1 cellular context compared by ENCODE assay signal in genomic region chr10:118754556-118755423, GRCh38.
TF ChIP-seq lines count a peak whose summit lies in the region.

TSS of gene CACUL1 (minus strand) at chr10:118754970. CDS start at chr10:118754762, 208 bp downstream.

TF ChIP-seq in HepG2, 621 proteins besides CTCF, POLR2A, EP300 and RAD21 (continued from another document and continues in another):
- 0 out of 2 replicates have a peak, but pooled peaks have one; percentile 56 for TF ChIP-seq JUN (CRISPR knock-in tag; IDR thresholded peaks at IDR 0.05)
- TF ChIP-seq POGK (CRISPR knock-in tag; conservative IDR thresholded peaks at IDR 0.05), result 0 out of 2 replicates have a peak, but pooled peaks have one; percentile 54
- no peak for TF ChIP-seq ZNF121 (CRISPR knock-in tag; IDR thresholded peaks at IDR 0.05)
- peak; percentile 72 for TF ChIP-seq TFDP2 (CRISPR knock-in tag; IDR thresholded peaks at IDR 0.05)
- no peak for TF ChIP-seq CREBL2 (CRISPR knock-in tag; IDR thresholded peaks at IDR 0.05; ENCODE audit: borderline replicate concordance)
- peak; percentile 49; the same call in 1 of the 2 replicates for TF ChIP-seq ZNF362 (CRISPR knock-in tag; IDR thresholded peaks at IDR 0.05; ENCODE audit: borderline replicate concordance)
- peak; percentile 88 for TF ChIP-seq ARID4A (CRISPR knock-in tag; IDR thresholded peaks at IDR 0.05; ENCODE audit: borderline replicate concordance)
- no peak for TF ChIP-seq ZNF724P (CRISPR knock-in tag; IDR thresholded peaks at IDR 0.05; ENCODE audit: borderline replicate concordance)
- TF ChIP-seq MAFF (IDR thresholded peaks at IDR 0.05; ENCODE audit: low read depth, low read length), result no peak
- TF ChIP-seq BRCA1 (CRISPR knock-in tag; IDR thresholded peaks at IDR 0.05), result 0 out of 2 replicates have a peak, but pooled peaks have one; percentile 58
- no peak; the same call in 1 of the 2 replicates for TF ChIP-seq KDM4B (CRISPR knock-in tag; IDR thresholded peaks at IDR 0.05)
- TF ChIP-seq ZNF318 (CRISPR knock-in tag; IDR thresholded peaks at IDR 0.05), result no peak
- peak; percentile 39; the same call in 1 of the 2 replicates for TF ChIP-seq ZNF83 (CRISPR knock-in tag; IDR thresholded peaks at IDR 0.05; ENCODE audit: borderline replicate concordance)
- peak; percentile 91 for TF ChIP-seq SPEN (CRISPR knock-in tag; IDR thresholded peaks at IDR 0.05; ENCODE audit: low read depth)
- no peak for TF ChIP-seq ZFYVE20 (CRISPR knock-in tag; IDR thresholded peaks at IDR 0.05; ENCODE audit: borderline replicate concordance, low read depth)
- no peak for TF ChIP-seq THYN1 (CRISPR knock-in tag; IDR thresholded peaks at IDR 0.05; ENCODE audit: borderline replicate concordance, low read depth)
- TF ChIP-seq CREB1 (IDR thresholded peaks at IDR 0.05), result peak; percentile 86
- TF ChIP-seq CREB1 (CRISPR knock-in tag; IDR thresholded peaks at IDR 0.05), result 0 out of 2 replicates have a peak, but pooled peaks have one; percentile 16
- TF ChIP-seq TBP (CRISPR knock-in tag; IDR thresholded peaks at IDR 0.05), result no peak
- TF ChIP-seq KDM2A (CRISPR knock-in tag; IDR thresholded peaks at IDR 0.05; ENCODE audit: borderline replicate concordance, low read depth), result peak; percentile 75; the same call in 1 of the 2 replicates
- TF ChIP-seq ZNF572 (CRISPR knock-in tag; IDR thresholded peaks at IDR 0.05), result no peak
- TF ChIP-seq SMYD3 (CRISPR knock-in tag; IDR thresholded peaks at IDR 0.05), result no peak
- no peak for TF ChIP-seq ZNF33A (CRISPR knock-in tag; IDR thresholded peaks at IDR 0.05; ENCODE audit: borderline replicate concordance)
- peak; percentile 99 for TF ChIP-seq BHLHE40 (IDR thresholded peaks at IDR 0.05; ENCODE audit: low read length)
- TF ChIP-seq ZBTB14 (CRISPR knock-in tag; IDR thresholded peaks at IDR 0.05), result no peak
- TF ChIP-seq ZNF180 (CRISPR knock-in tag; IDR thresholded peaks at IDR 0.05; ENCODE audit: borderline replicate concordance, low read depth), result no peak; the same call in 1 of the 2 replicates
- peak; percentile 39; the same call in 1 of the 2 replicates for TF ChIP-seq ZNF740 (CRISPR knock-in tag; IDR thresholded peaks at IDR 0.05)
- peak; percentile 39; the same call in 1 of the 2 replicates for TF ChIP-seq HCFC1 (IDR thresholded peaks at IDR 0.05; ENCODE audit: low read depth, low read length)
- TF ChIP-seq ZNF678 (CRISPR knock-in tag; IDR thresholded peaks at IDR 0.05), result peak; percentile 93; the same call in 1 of the 2 replicates
- 0 out of 2 replicates have a peak, but pooled peaks have one; percentile 57 for TF ChIP-seq ZSCAN12 (CRISPR knock-in tag; IDR thresholded peaks at IDR 0.05)
- no peak for TF ChIP-seq ZNF503 (CRISPR knock-in tag; IDR thresholded peaks at IDR 0.05)
